Comparison of ENCODE assay signal across 1 cellular context in genomic region chr14:74712499-74713394, GRCh38.
TF ChIP-seq lines count a peak whose summit lies in the region.

A gene with protein sequence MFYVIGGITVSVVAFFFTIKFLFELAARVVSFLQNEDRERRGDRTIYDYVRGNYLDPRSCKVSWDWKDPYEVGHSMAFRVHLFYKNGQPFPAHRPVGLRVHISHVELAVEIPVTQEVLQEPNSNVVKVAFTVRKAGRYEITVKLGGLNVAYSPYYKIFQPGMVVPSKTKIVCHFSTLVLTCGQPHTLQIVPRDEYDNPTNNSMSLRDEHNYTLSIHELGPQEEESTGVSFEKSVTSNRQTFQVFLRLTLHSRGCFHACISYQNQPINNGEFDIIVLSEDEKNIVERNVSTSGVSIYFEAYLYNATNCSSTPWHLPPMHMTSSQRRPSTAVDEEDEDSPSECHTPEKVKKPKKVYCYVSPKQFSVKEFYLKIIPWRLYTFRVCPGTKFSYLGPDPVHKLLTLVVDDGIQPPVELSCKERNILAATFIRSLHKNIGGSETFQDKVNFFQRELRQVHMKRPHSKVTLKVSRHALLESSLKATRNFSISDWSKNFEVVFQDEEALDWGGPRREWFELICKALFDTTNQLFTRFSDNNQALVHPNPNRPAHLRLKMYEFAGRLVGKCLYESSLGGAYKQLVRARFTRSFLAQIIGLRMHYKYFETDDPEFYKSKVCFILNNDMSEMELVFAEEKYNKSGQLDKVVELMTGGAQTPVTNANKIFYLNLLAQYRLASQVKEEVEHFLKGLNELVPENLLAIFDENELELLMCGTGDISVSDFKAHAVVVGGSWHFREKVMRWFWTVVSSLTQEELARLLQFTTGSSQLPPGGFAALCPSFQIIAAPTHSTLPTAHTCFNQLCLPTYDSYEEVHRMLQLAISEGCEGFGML (minus strand): TSS chr14:74713080. CDS start chr14:74685615, 27,465 bp downstream.
A gene with protein sequence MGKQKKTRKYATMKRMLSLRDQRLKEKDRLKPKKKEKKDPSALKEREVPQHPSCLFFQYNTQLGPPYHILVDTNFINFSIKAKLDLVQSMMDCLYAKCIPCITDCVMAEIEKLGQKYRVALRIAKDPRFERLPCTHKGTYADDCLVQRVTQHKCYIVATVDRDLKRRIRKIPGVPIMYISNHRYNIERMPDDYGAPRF (plus strand): TSS chr14:74713144. CDS start chr14:74713198, 54 bp downstream.

TF ChIP-seq in H1, 55 proteins besides CTCF, POLR2A, EP300 and RAD21 (continued from another document):
- peak; percentile 81; the same call in 1 of the 2 replicates for TF ChIP-seq TAF1 (IDR thresholded peaks at IDR 0.05; ENCODE audit: low read depth, low read length)
- no peak for TF ChIP-seq TEAD4 (IDR thresholded peaks at IDR 0.05; ENCODE audit: low read depth, low read length)
- no peak for TF ChIP-seq ASH2L (IDR thresholded peaks at IDR 0.05; ENCODE audit: low read length)
- no peak for TF ChIP-seq HDAC6 (IDR thresholded peaks at IDR 0.05; ENCODE audit: low read depth, low read length)
- no peak for TF ChIP-seq USF2 (IDR thresholded peaks at IDR 0.05; ENCODE audit: low read length)
- TF ChIP-seq KDM4A (IDR thresholded peaks at IDR 0.05; ENCODE audit: low read depth, low read length, severe bottlenecking): peak; percentile 74
- TF ChIP-seq, protein P1, sequence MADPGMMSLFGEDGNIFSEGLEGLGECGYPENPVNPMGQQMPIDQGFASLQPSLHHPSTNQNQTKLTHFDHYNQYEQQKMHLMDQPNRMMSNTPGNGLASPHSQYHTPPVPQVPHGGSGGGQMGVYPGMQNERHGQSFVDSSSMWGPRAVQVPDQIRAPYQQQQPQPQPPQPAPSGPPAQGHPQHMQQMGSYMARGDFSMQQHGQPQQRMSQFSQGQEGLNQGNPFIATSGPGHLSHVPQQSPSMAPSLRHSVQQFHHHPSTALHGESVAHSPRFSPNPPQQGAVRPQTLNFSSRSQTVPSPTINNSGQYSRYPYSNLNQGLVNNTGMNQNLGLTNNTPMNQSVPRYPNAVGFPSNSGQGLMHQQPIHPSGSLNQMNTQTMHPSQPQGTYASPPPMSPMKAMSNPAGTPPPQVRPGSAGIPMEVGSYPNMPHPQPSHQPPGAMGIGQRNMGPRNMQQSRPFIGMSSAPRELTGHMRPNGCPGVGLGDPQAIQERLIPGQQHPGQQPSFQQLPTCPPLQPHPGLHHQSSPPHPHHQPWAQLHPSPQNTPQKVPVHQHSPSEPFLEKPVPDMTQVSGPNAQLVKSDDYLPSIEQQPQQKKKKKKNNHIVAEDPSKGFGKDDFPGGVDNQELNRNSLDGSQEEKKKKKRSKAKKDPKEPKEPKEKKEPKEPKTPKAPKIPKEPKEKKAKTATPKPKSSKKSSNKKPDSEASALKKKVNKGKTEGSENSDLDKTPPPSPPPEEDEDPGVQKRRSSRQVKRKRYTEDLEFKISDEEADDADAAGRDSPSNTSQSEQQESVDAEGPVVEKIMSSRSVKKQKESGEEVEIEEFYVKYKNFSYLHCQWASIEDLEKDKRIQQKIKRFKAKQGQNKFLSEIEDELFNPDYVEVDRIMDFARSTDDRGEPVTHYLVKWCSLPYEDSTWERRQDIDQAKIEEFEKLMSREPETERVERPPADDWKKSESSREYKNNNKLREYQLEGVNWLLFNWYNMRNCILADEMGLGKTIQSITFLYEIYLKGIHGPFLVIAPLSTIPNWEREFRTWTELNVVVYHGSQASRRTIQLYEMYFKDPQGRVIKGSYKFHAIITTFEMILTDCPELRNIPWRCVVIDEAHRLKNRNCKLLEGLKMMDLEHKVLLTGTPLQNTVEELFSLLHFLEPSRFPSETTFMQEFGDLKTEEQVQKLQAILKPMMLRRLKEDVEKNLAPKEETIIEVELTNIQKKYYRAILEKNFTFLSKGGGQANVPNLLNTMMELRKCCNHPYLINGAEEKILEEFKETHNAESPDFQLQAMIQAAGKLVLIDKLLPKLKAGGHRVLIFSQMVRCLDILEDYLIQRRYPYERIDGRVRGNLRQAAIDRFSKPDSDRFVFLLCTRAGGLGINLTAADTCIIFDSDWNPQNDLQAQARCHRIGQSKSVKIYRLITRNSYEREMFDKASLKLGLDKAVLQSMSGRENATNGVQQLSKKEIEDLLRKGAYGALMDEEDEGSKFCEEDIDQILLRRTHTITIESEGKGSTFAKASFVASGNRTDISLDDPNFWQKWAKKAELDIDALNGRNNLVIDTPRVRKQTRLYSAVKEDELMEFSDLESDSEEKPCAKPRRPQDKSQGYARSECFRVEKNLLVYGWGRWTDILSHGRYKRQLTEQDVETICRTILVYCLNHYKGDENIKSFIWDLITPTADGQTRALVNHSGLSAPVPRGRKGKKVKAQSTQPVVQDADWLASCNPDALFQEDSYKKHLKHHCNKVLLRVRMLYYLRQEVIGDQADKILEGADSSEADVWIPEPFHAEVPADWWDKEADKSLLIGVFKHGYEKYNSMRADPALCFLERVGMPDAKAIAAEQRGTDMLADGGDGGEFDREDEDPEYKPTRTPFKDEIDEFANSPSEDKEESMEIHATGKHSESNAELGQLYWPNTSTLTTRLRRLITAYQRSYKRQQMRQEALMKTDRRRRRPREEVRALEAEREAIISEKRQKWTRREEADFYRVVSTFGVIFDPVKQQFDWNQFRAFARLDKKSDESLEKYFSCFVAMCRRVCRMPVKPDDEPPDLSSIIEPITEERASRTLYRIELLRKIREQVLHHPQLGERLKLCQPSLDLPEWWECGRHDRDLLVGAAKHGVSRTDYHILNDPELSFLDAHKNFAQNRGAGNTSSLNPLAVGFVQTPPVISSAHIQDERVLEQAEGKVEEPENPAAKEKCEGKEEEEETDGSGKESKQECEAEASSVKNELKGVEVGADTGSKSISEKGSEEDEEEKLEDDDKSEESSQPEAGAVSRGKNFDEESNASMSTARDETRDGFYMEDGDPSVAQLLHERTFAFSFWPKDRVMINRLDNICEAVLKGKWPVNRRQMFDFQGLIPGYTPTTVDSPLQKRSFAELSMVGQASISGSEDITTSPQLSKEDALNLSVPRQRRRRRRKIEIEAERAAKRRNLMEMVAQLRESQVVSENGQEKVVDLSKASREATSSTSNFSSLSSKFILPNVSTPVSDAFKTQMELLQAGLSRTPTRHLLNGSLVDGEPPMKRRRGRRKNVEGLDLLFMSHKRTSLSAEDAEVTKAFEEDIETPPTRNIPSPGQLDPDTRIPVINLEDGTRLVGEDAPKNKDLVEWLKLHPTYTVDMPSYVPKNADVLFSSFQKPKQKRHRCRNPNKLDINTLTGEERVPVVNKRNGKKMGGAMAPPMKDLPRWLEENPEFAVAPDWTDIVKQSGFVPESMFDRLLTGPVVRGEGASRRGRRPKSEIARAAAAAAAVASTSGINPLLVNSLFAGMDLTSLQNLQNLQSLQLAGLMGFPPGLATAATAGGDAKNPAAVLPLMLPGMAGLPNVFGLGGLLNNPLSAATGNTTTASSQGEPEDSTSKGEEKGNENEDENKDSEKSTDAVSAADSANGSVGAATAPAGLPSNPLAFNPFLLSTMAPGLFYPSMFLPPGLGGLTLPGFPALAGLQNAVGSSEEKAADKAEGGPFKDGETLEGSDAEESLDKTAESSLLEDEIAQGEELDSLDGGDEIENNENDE (IDR thresholded peaks at IDR 0.05; ENCODE audit: insufficient replicate concordance, low read length): no peak
- TF ChIP-seq CTBP2 (IDR thresholded peaks at IDR 0.05; ENCODE audit: borderline replicate concordance, insufficient read depth, insufficient read length, low read length): no peak
- peak; percentile 81 for TF ChIP-seq TBP (IDR thresholded peaks at IDR 0.05; ENCODE audit: low read depth, low read length)
- no peak for TF ChIP-seq CBX8 (IDR thresholded peaks at IDR 0.05; ENCODE audit: borderline replicate concordance, low read depth, low read length)
- TF ChIP-seq CHD2 (IDR thresholded peaks at IDR 0.05; ENCODE audit: low read length): peak; percentile 52; the same call in 1 of the 2 replicates
- TF ChIP-seq NANOG (IDR thresholded peaks at IDR 0.05; ENCODE audit: insufficient read depth, low read depth, low read length, poor library complexity, severe bottlenecking): no peak
- no peak for TF ChIP-seq POU5F1 (IDR thresholded peaks at IDR 0.05; ENCODE audit: low read depth, low read length)
- TF ChIP-seq, protein P2, sequence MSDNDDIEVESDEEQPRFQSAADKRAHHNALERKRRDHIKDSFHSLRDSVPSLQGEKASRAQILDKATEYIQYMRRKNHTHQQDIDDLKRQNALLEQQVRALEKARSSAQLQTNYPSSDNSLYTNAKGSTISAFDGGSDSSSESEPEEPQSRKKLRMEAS (IDR thresholded peaks at IDR 0.05): peak; percentile 29; the same call in 1 of the 2 replicates
- no peak for TF ChIP-seq JUND (IDR thresholded peaks at IDR 0.05; ENCODE audit: low read length)
- TF ChIP-seq EGR1 (IDR thresholded peaks at IDR 0.05; ENCODE audit: borderline replicate concordance, low read depth, low read length): no peak
- no peak for TF ChIP-seq NRF1 (IDR thresholded peaks at IDR 0.05; ENCODE audit: low read depth, low read length)
- no peak for TF ChIP-seq SP2 (IDR thresholded peaks at IDR 0.05; ENCODE audit: low read length)
- peak; percentile 92 for TF ChIP-seq POLR2AphosphoS5 (IDR thresholded peaks at IDR 0.05; ENCODE audit: low read depth, low read length)
- TF ChIP-seq CREB1 (IDR thresholded peaks at IDR 0.05): peak; percentile 99
- TF ChIP-seq SUZ12 (IDR thresholded peaks at IDR 0.05; ENCODE audit: low read length): no peak
- TF ChIP-seq JUN (IDR thresholded peaks at IDR 0.05; ENCODE audit: low read depth, low read length): no peak
- 0 out of 2 replicates have a peak, but pooled peaks have one; percentile 30 for TF ChIP-seq SP1 (IDR thresholded peaks at IDR 0.05; ENCODE audit: low read depth, low read length)
- peak; percentile 89 to 93 for TF ChIP-seq SIN3A (conservative IDR thresholded peaks at IDR 0.05 in 1 of 2, IDR thresholded peaks at IDR 0.05 in 1 of 2; ENCODE audit: low read depth in 1 of 2, low read length in 2 of 2)
- TF ChIP-seq KDM5A (IDR thresholded peaks at IDR 0.05; ENCODE audit: low read length): peak; percentile 83
- TF ChIP-seq BRCA1 (IDR thresholded peaks at IDR 0.05; ENCODE audit: low read depth, low read length): peak; percentile 3; the same call in 1 of the 2 replicates
- peak; percentile 64 for TF ChIP-seq SP4 (IDR thresholded peaks at IDR 0.05; ENCODE audit: low read length)
- TF ChIP-seq RBBP5 (IDR thresholded peaks at IDR 0.05; ENCODE audit: borderline replicate concordance, low read depth, low read length): no peak
- no peak for TF ChIP-seq FOSL1 (IDR thresholded peaks at IDR 0.05; ENCODE audit: insufficient read depth, low read depth, low read length)
- peak; percentile 37 for TF ChIP-seq SAP30 (IDR thresholded peaks at IDR 0.05; ENCODE audit: insufficient read depth, insufficient replicate concordance, low read length)
- TF ChIP-seq TCF12 (IDR thresholded peaks at IDR 0.05; ENCODE audit: low read depth, low read length): no peak
- no peak for TF ChIP-seq KDM1A (IDR thresholded peaks at IDR 0.05; ENCODE audit: borderline replicate concordance, low read length)
- no peak for TF ChIP-seq RXRA (IDR thresholded peaks at IDR 0.05; ENCODE audit: insufficient read depth, low read depth, low read length)
- no peak for TF ChIP-seq ZNF274 (IDR thresholded peaks at IDR 0.05; ENCODE audit: borderline replicate concordance, extremely low read depth, low read length)
- no peak for TF ChIP-seq RNF2 (IDR thresholded peaks at IDR 0.05; ENCODE audit: borderline replicate concordance, low read depth, low read length, missing control alignments, poor library complexity, severe bottlenecking)
- TF ChIP-seq CBX5 (IDR thresholded peaks at IDR 0.05; ENCODE audit: low read depth, low read length): no peak
- no peak for TF ChIP-seq RFX5 (IDR thresholded peaks at IDR 0.05; ENCODE audit: borderline replicate concordance, low read depth, low read length)
- peak; percentile 30 for TF ChIP-seq TAF7 (optimal IDR thresholded peaks at IDR 0.05; ENCODE audit: borderline replicate concordance, low read depth, low read length)
- TF ChIP-seq GABPA (IDR thresholded peaks at IDR 0.05; ENCODE audit: borderline replicate concordance, insufficient read depth, low read length): peak; percentile 98
- TF ChIP-seq SIX5 (IDR thresholded peaks at IDR 0.05; ENCODE audit: low read depth, low read length): no peak; the same call in 1 of the 2 replicates
- peak; percentile 65; the same call in 1 of the 2 replicates for TF ChIP-seq CEBPB (IDR thresholded peaks at IDR 0.05; ENCODE audit: low read depth, low read length)
- TF ChIP-seq MAFK (IDR thresholded peaks at IDR 0.05; ENCODE audit: low read depth, low read length): no peak
- no peak for TF ChIP-seq YY1 (IDR thresholded peaks at IDR 0.05; ENCODE audit: low read depth, low read length)
- TF ChIP-seq ATF2 (IDR thresholded peaks at IDR 0.05; ENCODE audit: low read length): no peak
- TF ChIP-seq SIRT6 (IDR thresholded peaks at IDR 0.05; ENCODE audit: low read length): no peak
- TF ChIP-seq HDAC2 (IDR thresholded peaks at IDR 0.05; ENCODE audit: borderline replicate concordance in 1 of 2, low read depth in 2 of 2, low read length in 2 of 2): no peak
- no peak; the same call in 1 of the 2 replicates for TF ChIP-seq PHF8 (conservative IDR thresholded peaks at IDR 0.05; ENCODE audit: low read depth, low read length)
- TF ChIP-seq BACH1 (IDR thresholded peaks at IDR 0.05; ENCODE audit: low read length): no peak
- no peak for TF ChIP-seq CHD1 (IDR thresholded peaks at IDR 0.05; ENCODE audit: low read depth, low read length)
